In genomic region chr16:28917095-28917494, GRCh38 we compare ENCODE assay signal across 24 cellular contexts. TPM values are rescaled to one million over a fixed set of nuclear protein-coding genes. Genes with fewer than 3 reads are reported as not detected.
"Had no signal": no experiment of that assay in that cellular context is flagged by ENCODE, and none has a peak within 500 bp of the region (broad histone marks: within the 10 kb centered on the region; RNA-seq: fewer than 3 reads in every experiment).

No MANE protein-coding gene starts in this region.

- H3K4me3 ChIP-seq: hepatocyte, suprapubic skin, transverse colon, uterus had no signal

- H3K4me2 ChIP-seq: hepatocyte had no signal

- DNase-seq: activated CD4-positive, alpha-beta memory T cell treated with anti-CD3 and anti-CD28 coated beads for 36 hours; activated CD4-positive, alpha-beta T cell treated with anti-CD3 and anti-CD28 coated beads for 4 hours; activated naive CD4-positive, alpha-beta T cell; activated T-cell treated with anti-CD3 and anti-CD28 coated beads, Interleukin-2, amount 50 U/mL, for 1 hour; caudate nucleus; effector memory CD8-positive, alpha-beta T cell; foreskin fibroblast; left cardiac atrium; naive thymus-derived CD8-positive, alpha-beta T cell; stimulated activated CD4-positive, alpha-beta T cell treated with anti-CD3 and anti-CD28 coated beads, Interleukin-2, amount 100 ng/mL, for 24 hours; T-cell; T-helper 9 cell; transverse colon; uterus had no signal

- H3K4me1 Mint-ChIP-seq: activated T-helper 17 cell treated with anti-CD3 and anti-CD28 coated beads, Interleukin-2, amount 50 U/mL, for 72 hours; brain; T-cell had no signal

- H3K9me3 ChIP-seq: suprapubic skin, transverse colon, uterus had no signal

- H3K27ac Mint-ChIP-seq: activated CD4-positive, alpha-beta memory T cell treated with anti-CD3 and anti-CD28 coated beads for 36 hours; activated T-helper 17 cell treated with anti-CD3 and anti-CD28 coated beads, Interleukin-2, amount 50 U/mL, for 72 hours; brain; effector memory CD8-positive, alpha-beta T cell; naive thymus-derived CD8-positive, alpha-beta T cell; progenitor cell of endocrine pancreas; stimulated activated naive CD8-positive, alpha-beta T cell treated with anti-CD3 and anti-CD28 coated beads, Interleukin-15, Interleukin-2, amounts not matched to agents 100 ng/mL and 50 ng/mL, for 24 hours; T-cell had no signal

- H3K27me3 ChIP-seq: hepatocyte, suprapubic skin, transverse colon, uterus had no signal

- H3K27ac ChIP-seq: epithelial cell of prostate, hepatocyte, suprapubic skin, transverse colon, uterus, VCaP had no signal

- ATAC-seq: activated T-helper 17 cell treated with anti-CD3 and anti-CD28 coated beads, Interleukin-2, amount 50 U/mL, for 72 hours; effector memory CD8-positive, alpha-beta T cell; left cardiac atrium; naive thymus-derived CD8-positive, alpha-beta T cell; T-cell had no signal

- H3K27me3 Mint-ChIP-seq: activated CD4-positive, alpha-beta memory T cell treated with anti-CD3 and anti-CD28 coated beads for 36 hours; activated T-helper 17 cell treated with anti-CD3 and anti-CD28 coated beads, Interleukin-2, amount 50 U/mL, for 72 hours; brain; effector memory CD8-positive, alpha-beta T cell; naive thymus-derived CD8-positive, alpha-beta T cell; progenitor cell of endocrine pancreas; stimulated activated naive CD8-positive, alpha-beta T cell treated with anti-CD3 and anti-CD28 coated beads, Interleukin-15, Interleukin-2, amounts not matched to agents 100 ng/mL and 50 ng/mL, for 24 hours; T-cell had no signal

- H3K4me1 ChIP-seq: suprapubic skin, transverse colon, uterus had no signal

- H3K4me3 Mint-ChIP-seq: activated CD4-positive, alpha-beta memory T cell treated with anti-CD3 and anti-CD28 coated beads for 36 hours; activated T-helper 17 cell treated with anti-CD3 and anti-CD28 coated beads, Interleukin-2, amount 50 U/mL, for 72 hours; brain; effector memory CD8-positive, alpha-beta T cell; naive thymus-derived CD8-positive, alpha-beta T cell; stimulated activated naive CD8-positive, alpha-beta T cell treated with anti-CD3 and anti-CD28 coated beads, Interleukin-15, Interleukin-2, amounts not matched to agents 100 ng/mL and 50 ng/mL, for 24 hours; T-cell had no signal

- H3K9me3 Mint-ChIP-seq: activated CD4-positive, alpha-beta memory T cell treated with anti-CD3 and anti-CD28 coated beads for 36 hours; activated T-helper 17 cell treated with anti-CD3 and anti-CD28 coated beads, Interleukin-2, amount 50 U/mL, for 72 hours; brain; effector memory CD8-positive, alpha-beta T cell; naive thymus-derived CD8-positive, alpha-beta T cell; stimulated activated naive CD8-positive, alpha-beta T cell treated with anti-CD3 and anti-CD28 coated beads, Interleukin-15, Interleukin-2, amounts not matched to agents 100 ng/mL and 50 ng/mL, for 24 hours; T-cell had no signal

- H3K36me3 ChIP-seq: uterus had no signal

RNA-seq across cellular contexts. Expression of gene CD19, which starts 14.7 kb away (rescaled TPM):
- total RNA-seq: dermis microvascular lymphatic vessel endothelial cell, glomerular endothelial cell, hepatocyte, progenitor cell of endocrine pancreas had no signal
- polyA plus RNA-seq: hepatocyte had no signal

RNA-seq across cellular contexts. Expression of gene ATP2A1, which starts 38.8 kb away (rescaled TPM):
- polyA plus RNA-seq: naive thymus-derived CD8-positive, alpha-beta T cell had no signal
